8 cellular contexts compared by ENCODE assay signal in genomic region chr22:37229012-37229804, GRCh38. TPM values are rescaled to one million over a fixed set of nuclear protein-coding genes. Genes with fewer than 3 reads are reported as not detected.
DNase-seq lines count a peak whose midpoint lies in the region; ATAC-seq and TF ChIP-seq lines count a peak whose summit lies in the region.

No MANE protein-coding gene starts in this region.

- H3K27me3 Mint-ChIP-seq in activated B cell treated with CpG ODN at 0.5 μM for 24 hours: no peaks in the 10 kb centered on the region

- H3K4me3 Mint-ChIP-seq in activated B cell treated with CpG ODN at 0.5 μM for 24 hours: peak overlapping the region; percentile 72

- H3K4me1 Mint-ChIP-seq in activated B cell treated with CpG ODN at 0.5 μM for 24 hours: peaks cover 91% of the 10 kb centered on the region

- POLR2A ChIA-PET in activated B cell treated with CpG ODN at 0.5 μM for 24 hours (lab: Charles Lee): interaction anchor here (0.6 to 7.5 kb wide), 15 partner anchors 10 to 409 kb away, joined by 3 to 301 read pairs (median 4); partner anchors contain the start of genes CYTH4, MFNG and RAC2

- no peak for TF ChIP-seq CTCF in right atrium auricular region (IDR thresholded peaks at IDR 0.05)
- TF ChIP-seq CTCF in activated B cell treated with CpG ODN at 0.5 μM for 24 hours (IDR thresholded peaks at IDR 0.05): no peak
- no peak for TF ChIP-seq CTCF in fibroblast of villous mesenchyme (IDR thresholded peaks at IDR 0.05; ENCODE audit: insufficient read depth, low read depth, low read length)
- no peak for TF ChIP-seq CTCF in upper lobe of right lung (IDR thresholded peaks at IDR 0.05)
- TF ChIP-seq CTCF in GM13977 (IDR thresholded peaks at IDR 0.05; ENCODE audit: extremely low read depth, insufficient read depth, missing control alignments): no peak

- ATAC-seq in left cardiac atrium (peak; percentile 42 to 53), activated B cell treated with CpG ODN at 0.5 μM for 24 hours (ENCODE audit: low read depth) (no peak), upper lobe of right lung (no peak)

- H3K4me1 ChIP-seq in right atrium auricular region (peaks cover 0 to 7% of the 10 kb centered on the region in 2 donors), upper lobe of right lung (peaks cover 21% of the 10 kb centered on the region)

- no peaks in the 10 kb centered on the region for H3K9me3 Mint-ChIP-seq in activated B cell treated with CpG ODN at 0.5 μM for 24 hours

- intact Hi-C loops in left cardiac atrium (cut with DNase I): no loop called here
- intact Hi-C loops in activated B cell treated with CpG ODN at 0.5 μM for 24 hours (cut with micrococcal nuclease): no loop called here
- intact Hi-C loops in upper lobe of right lung (cut with DNase I): no loop called here

- H3K9me3 ChIP-seq in right atrium auricular region: no peaks in the 10 kb centered on the region
- H3K9me3 ChIP-seq in upper lobe of right lung: no peaks in the 10 kb centered on the region

- CTCF ChIA-PET in activated B cell treated with CpG ODN at 0.5 μM for 24 hours (lab: Charles Lee): interaction anchor here (0.9 to 4.7 kb wide), 5 partner anchors 11 to 31 kb away, joined by 3 to 56 read pairs (median 17); partner anchors contain the start of gene RAC2

- H3K27ac ChIP-seq in right atrium auricular region (no peak overlapping the region), upper lobe of right lung (peak overlapping the region; percentile 73)

- H3K36me3 Mint-ChIP-seq in activated B cell treated with CpG ODN at 0.5 μM for 24 hours (ENCODE audit: low read depth): peaks cover 78% of the 10 kb centered on the region

- H3K36me3 ChIP-seq in right atrium auricular region (no peaks in the 10 kb centered on the region), upper lobe of right lung (no peaks in the 10 kb centered on the region)

- no peak overlapping the region for H3K4me3 ChIP-seq in right atrium auricular region
- no peak overlapping the region for H3K4me3 ChIP-seq in fibroblast of villous mesenchyme (ENCODE audit: low read depth, low read length)
- H3K4me3 ChIP-seq in upper lobe of right lung: no peak overlapping the region

- H3K27ac Mint-ChIP-seq in activated B cell treated with CpG ODN at 0.5 μM for 24 hours: peak overlapping the region; percentile 99

- no peaks in the 10 kb centered on the region for H3K27me3 ChIP-seq in right atrium auricular region
- peaks cover 6% of the 10 kb centered on the region for H3K27me3 ChIP-seq in upper lobe of right lung

- in situ Hi-C loops in GM13977 (cut with MboI; ENCODE audit: low pct_unique_long_range_greater_than_20kb, low sequenced_read_pairs, unreplicated experiment): no loop called here

- DNase-seq in left cardiac atrium: no peak
- DNase-seq in right atrium auricular region (ENCODE audit: low spot score): no peak
- no peak for DNase-seq in activated B cell treated with CpG ODN at 0.5 μM for 24 hours
- DNase-seq in fibroblast of villous mesenchyme (ENCODE audit: low read depth): peak; percentile 83
- DNase-seq in upper lobe of right lung: no peak
- no peak for DNase-seq in occipital lobe (lab: John Stamatoyannopoulos, UW)
- DNase-seq in GM13977 (ENCODE audit: low spot score): no peak
- DNase-seq in NCI-H774 (lab: John Stamatoyannopoulos, UW): no peak

RNA-seq across cellular contexts. Expression of gene RAC2, which starts 14.9 kb away (rescaled TPM):
- 10 to 100 TPM in 1 of 2 donors, 1 to 10 TPM in 1; 6.4 to 12.5 TPM for total RNA-seq in left cardiac atrium
- 10 to 100 TPM in 1 of 2 donors, 1 to 10 TPM in 1; 2.9 to 10.3 TPM for total RNA-seq in right atrium auricular region
- 518 and 557 TPM in 2 replicates for total RNA-seq in activated B cell treated with CpG ODN at 0.5 μM for 24 hours
- total RNA-seq in fibroblast of villous mesenchyme: 8.1 and 11.2 TPM in 2 replicates
- 107 TPM for total RNA-seq in upper lobe of right lung
- total RNA-seq in occipital lobe: not detected

RNA-seq across cellular contexts. Expression of gene SSTR3, which starts 16.9 kb away (rescaled TPM):
- not detected for total RNA-seq in left cardiac atrium
- total RNA-seq in right atrium auricular region: not detected
- total RNA-seq in activated B cell treated with CpG ODN at 0.5 μM for 24 hours: 1.7 and 1.8 TPM in 2 replicates
- not detected in 2 replicates for total RNA-seq in fibroblast of villous mesenchyme
- not detected for total RNA-seq in upper lobe of right lung
- not detected for total RNA-seq in occipital lobe

RNA-seq across cellular contexts. Expression of gene C1QTNF6, which starts 41.2 kb away (rescaled TPM):
- total RNA-seq in left cardiac atrium: 1 to 10 TPM; 1.8 to 2.9 TPM
- 1 to 10 TPM; 1.6 to 2.2 TPM for total RNA-seq in right atrium auricular region
- 5.2 and 8.2 TPM in 2 replicates for total RNA-seq in activated B cell treated with CpG ODN at 0.5 μM for 24 hours
- total RNA-seq in fibroblast of villous mesenchyme: 9.5 and 10.6 TPM in 2 replicates
- 6.1 TPM for total RNA-seq in upper lobe of right lung
- 5.3 TPM for total RNA-seq in occipital lobe

RNA-seq across cellular contexts. Expression of gene CYTH4, which starts 53.1 kb away (rescaled TPM):
- total RNA-seq in left cardiac atrium (10 to 100 TPM; 12.7 to 15.3 TPM), right atrium auricular region (1 to 10 TPM; 1.5 to 5.9 TPM), activated B cell treated with CpG ODN at 0.5 μM for 24 hours (37.2 and 40.3 TPM in 2 replicates), fibroblast of villous mesenchyme (under 0.01 TPM in 2 replicates), upper lobe of right lung (37.9 TPM), occipital lobe (2.3 TPM)

Comparison
In these comparisons a context has a peak if more than half of its experiments do, and no peak if none do; other contexts are left out.
1. ATAC-seq: peak in left cardiac atrium (2 of 2); none in activated B cell treated with CpG ODN at 0.5 μM for 24 hours (single experiment) and upper lobe of right lung (single experiment).